In the genomic region with DNA sequence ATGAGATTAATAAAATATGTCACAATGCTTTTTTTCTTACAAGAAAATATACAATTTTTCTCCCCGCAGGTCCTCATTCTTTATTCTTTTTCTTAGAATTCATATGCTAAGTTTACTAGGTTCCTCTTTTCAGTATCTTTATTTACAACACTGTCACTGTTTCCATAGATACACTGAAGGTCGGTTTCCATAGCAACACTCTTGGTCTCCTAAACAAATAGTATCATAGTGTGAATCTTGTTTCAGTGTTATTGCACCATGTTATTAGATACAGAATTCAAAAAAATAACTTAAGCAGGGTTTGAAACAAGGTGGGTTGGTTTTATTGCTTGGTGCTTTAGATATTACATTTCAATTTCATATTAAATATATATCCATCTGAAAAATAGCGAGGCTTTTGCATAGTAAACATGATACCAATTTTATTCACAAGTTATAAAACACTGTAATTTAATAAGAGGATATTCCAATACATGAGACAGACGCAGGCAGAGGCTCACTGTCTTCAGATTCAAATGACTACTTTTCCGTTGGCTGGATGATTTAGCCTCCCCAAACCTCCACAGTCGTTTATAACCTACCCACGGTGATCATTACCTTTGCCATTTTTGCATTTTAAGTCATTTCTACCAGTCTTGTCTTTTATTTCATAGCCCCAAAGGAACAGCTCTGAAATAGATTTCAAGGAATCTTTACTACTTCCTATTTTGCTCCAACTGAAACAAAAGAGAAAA, we compare ENCODE assay signal across 9 cellular contexts.
A peak's percentile ranks its signal among the peaks of the same experiment; 100 is the strongest.
DNase-seq lines count a peak whose midpoint lies in the region; ATAC-seq lines count a peak whose summit lies in the region.
"Had no signal": no experiment of that assay in that cellular context is flagged by ENCODE, and none has a peak within 500 bp of the region (broad histone marks: within the 10 kb centered on the region; RNA-seq: fewer than 3 reads in every experiment).

No MANE protein-coding gene starts in this region.

- ATAC-seq in GM19463 (IDR thresholded peaks at IDR 0.05; ENCODE audit: unreplicated experiment), result peak; percentile 52
- ATAC-seq in HG03460 (IDR thresholded peaks at IDR 0.05; ENCODE audit: unreplicated experiment), result peak; percentile 51

- H3K9me3 ChIP-seq in SK-N-MC (ENCODE audit: low read depth, low read length), result no peaks in the 10 kb centered on the region
- H3K9me3 ChIP-seq: SJSA1 had no signal

- no peak overlapping the region for H3K27ac ChIP-seq in SK-N-MC
- H3K27ac ChIP-seq: SJSA1 had no signal

- H3K36me3 ChIP-seq in SK-N-MC (ENCODE audit: insufficient read depth, low read length), result no peaks in the 10 kb centered on the region
- H3K36me3 ChIP-seq: SJSA1 had no signal

- DNase-seq in Daoy (ENCODE audit: low read depth) (peak; percentile 21), SK-N-MC (ENCODE audit: low read depth, low spot score) (peak; percentile 10), fibroblast of gingiva (ENCODE audit: low read depth) (peak; percentile 79), renal cortical epithelial cell (ENCODE audit: low read depth) (peak; percentile 92), 8988T (no peak), T-helper 9 cell (no peak)

- no peak overlapping the region for H3K4me3 ChIP-seq in SK-N-MC
- H3K4me3 ChIP-seq: SJSA1 had no signal

- H3K9ac ChIP-seq in SK-N-MC (ENCODE audit: insufficient read length), result no peak overlapping the region

Comparison
In these comparisons a context has a peak if more than half of its experiments do, and no peak if none do; other contexts are left out.
1. DNase-seq: peak in Daoy (single experiment), SK-N-MC (single experiment), fibroblast of gingiva (single experiment) and renal cortical epithelial cell (single experiment); none in 8988T (single experiment) and T-helper 9 cell (single experiment).